Comparison of ENCODE assay signal across 1 cellular context in genomic region chr7:24877790-24878311, GRCh38.
TF ChIP-seq lines count a peak whose summit lies in the region.

No MANE protein-coding gene starts in this region.

TF ChIP-seq in GM12878, 131 proteins besides CTCF, POLR2A, EP300 and RAD21 (continued from another document):
- TF ChIP-seq IRF4 (IDR thresholded peaks at IDR 0.05; ENCODE audit: low read depth, low read length) (no peak), SIN3A (IDR thresholded peaks at IDR 0.05; ENCODE audit: low read depth, low read length) (no peak), CHD2 (IDR thresholded peaks at IDR 0.05; ENCODE audit: borderline replicate concordance, low read depth, low read length) (no peak)
